In genomic region chr13:104816716-104817115, GRCh38 we compare ENCODE assay signal across 24 cellular contexts.
DNase-seq lines count a peak whose midpoint lies in the region; ATAC-seq and TF ChIP-seq lines count a peak whose summit lies in the region.
"Had no signal": no experiment of that assay in that cellular context is flagged by ENCODE, and none has a peak within 500 bp of the region (broad histone marks: within the 10 kb centered on the region; RNA-seq: fewer than 3 reads in every experiment).

No MANE protein-coding gene starts in this region.

- TF ChIP-seq CTCF in DND-41 (IDR thresholded peaks at IDR 0.05; ENCODE audit: borderline replicate concordance, extremely low read depth, low read length, poor library complexity, severe bottlenecking) (no peak), smooth muscle cell (IDR thresholded peaks at IDR 0.05; ENCODE audit: borderline replicate concordance, insufficient read depth, poor library complexity, severe bottlenecking) (no peak)

- H3K36me3 ChIP-seq in DND-41 (ENCODE audit: insufficient read depth, low read length) (peaks cover 68% of the 10 kb centered on the region), smooth muscle cell (ENCODE audit: low read depth) (no peaks in the 10 kb centered on the region)
- H3K36me3 ChIP-seq: HAP-1, SJSA1 had no signal

- H3K4me3 ChIP-seq in DND-41 (ENCODE audit: low read depth in 1 of 2, low read length in 2 of 2) (no peak overlapping the region), smooth muscle cell (no peak overlapping the region)
- H3K4me3 ChIP-seq: GM23338, HAP-1, SJSA1 had no signal

- no peaks in the 10 kb centered on the region for H3F3A ChIP-seq in smooth muscle cell (ENCODE audit: low read depth)

- H3K27me3 ChIP-seq in DND-41 (ENCODE audit: insufficient read depth, low read length, poor library complexity) (no peaks in the 10 kb centered on the region), smooth muscle cell (ENCODE audit: low read depth) (no peaks in the 10 kb centered on the region)
- H3K27me3 ChIP-seq: SJSA1 had no signal

- H3K79me2 ChIP-seq in DND-41 (ENCODE audit: insufficient read depth, low read length) (peaks cover 93% of the 10 kb centered on the region), smooth muscle cell (ENCODE audit: low read depth) (no peaks in the 10 kb centered on the region)

- no peaks in the 10 kb centered on the region for H4K20me1 ChIP-seq in DND-41 (ENCODE audit: insufficient read depth, low read length)
- H4K20me1 ChIP-seq in smooth muscle cell (ENCODE audit: low read depth), result no peaks in the 10 kb centered on the region

- H3K4me2 ChIP-seq in DND-41 (ENCODE audit: insufficient read depth, low read length) (no peak overlapping the region), smooth muscle cell (no peak overlapping the region)
- H3K4me2 ChIP-seq: GM23338 had no signal

- WGBS in smooth muscle cell (ENCODE audit: low lambda C conversion rate), result 88% methylated on average over 3 of the region's 3 CpGs

- H3K4me1 ChIP-seq in DND-41 (ENCODE audit: insufficient read depth, low read length) (peaks cover 84% of the 10 kb centered on the region), smooth muscle cell (ENCODE audit: low read depth) (no peaks in the 10 kb centered on the region)
- H3K4me1 ChIP-seq: HAP-1, SJSA1 had no signal

- H3K27ac ChIP-seq in DND-41 (ENCODE audit: low read length) (peak overlapping the region; percentile 69), smooth muscle cell (ENCODE audit: low read depth) (no peak overlapping the region)
- H3K27ac ChIP-seq: C4-2B, SJSA1 had no signal

- intact Hi-C loops in left cardiac atrium (cut with DNase I), result no loop called here

- H2AFZ ChIP-seq in DND-41 (ENCODE audit: low read depth, low read length), result no peak overlapping the region
- no peak overlapping the region for H2AFZ ChIP-seq in smooth muscle cell (ENCODE audit: low read depth)
- H2AFZ ChIP-seq: GM23338 had no signal

- peaks cover 4% of the 10 kb centered on the region for H3K9me3 ChIP-seq in DND-41 (ENCODE audit: insufficient read depth, low read length, severe bottlenecking)
- H3K9me3 ChIP-seq in smooth muscle cell (replicated peaks; ENCODE audit: low read depth), result no peaks in the 10 kb centered on the region
- H3K9me3 ChIP-seq: HAP-1, SJSA1 had no signal

- ATAC-seq in DND-41 (ENCODE audit: insufficient read depth, low read depth) (no peak), left cardiac atrium (no peak)
- ATAC-seq: CD8-positive, alpha-beta T cell; GM23338; T-cell had no signal

- DNase-seq in DND-41 (no peak), LHCN-M2 (ENCODE audit: low read depth) (peak; percentile 88), astrocyte of the hippocampus (ENCODE audit: low read depth, low spot score) (peak; percentile 41), renal cortical epithelial cell (ENCODE audit: low read depth) (peak; percentile 11), left cardiac atrium (no peak), SHP77 treated with DMSO at 0.1 percent for 48 hours (lab: John Stamatoyannopoulos, UW) (no peak), smooth muscle cell (lab: John Stamatoyannopoulos, UW; ENCODE audit: unreplicated experiment) (no peak)
- DNase-seq: Calu3; CD8-positive, alpha-beta T cell; DMS79 treated with DMSO at 0.1 percent for 48 hours; HFFc6; KG1; MV-4-11; NCI-H1105 treated with DMSO at 0.1 percent for 48 hours; NCI-H146; NCI-H1930; NCI-H2107; NCI-H524 treated with DMSO at 0.1 percent for 48 hours; NCI-H774; T-cell had no signal

- H3K9ac ChIP-seq in DND-41 (ENCODE audit: low read depth, low read length), result no peak overlapping the region
- no peak overlapping the region for H3K9ac ChIP-seq in smooth muscle cell (ENCODE audit: low read depth)

Comparison
In these comparisons a context has a peak if more than half of its experiments do, and no peak if none do; other contexts are left out.
1. DNase-seq: peak in LHCN-M2 (single experiment), astrocyte of the hippocampus (single experiment) and renal cortical epithelial cell (single experiment); none in DND-41 (single experiment), left cardiac atrium (single experiment), SHP77 treated with DMSO at 0.1 percent for 48 hours (single experiment) and smooth muscle cell (single experiment).